ENCODE assay signal across 9 cellular contexts in genomic region chr5:143101740-143102386, GRCh38.
A peak's percentile ranks its signal among the peaks of the same experiment; 100 is the strongest.
DNase-seq lines count a peak whose midpoint lies in the region; ATAC-seq lines count a peak whose summit lies in the region.
"Had no signal": no experiment of that assay in that cellular context is flagged by ENCODE, and none has a peak within 500 bp of the region (broad histone marks: within the 10 kb centered on the region; RNA-seq: fewer than 3 reads in every experiment).

No MANE protein-coding gene starts in this region.

- no peak overlapping the region for H3K23ac ChIP-seq in mesenchymal stem cell (ENCODE audit: low read length in 2 of 2)

- H3K9me3 Mint-ChIP-seq in activated CD4-positive, alpha-beta T cell treated with anti-CD3 and anti-CD28 coated beads, Interleukin-2, amount 10 ng/mL, durations not matched to agents 24 days and 14 days, result no peaks in the 10 kb centered on the region
- H3K9me3 Mint-ChIP-seq in activated T-helper 17 cell treated with anti-CD3 and anti-CD28 coated beads, Interleukin-2, amount 50 U/mL, for 72 hours, result no peaks in the 10 kb centered on the region
- peaks cover 0 to 4% of the 10 kb centered on the region in 2 donors for H3K9me3 Mint-ChIP-seq in stimulated activated naive CD8-positive, alpha-beta T cell treated with anti-CD3 and anti-CD28 coated beads, Interleukin-15, amount 100 ng/mL, for 72 hours

- H3K4me2 ChIP-seq in mesenchymal stem cell (ENCODE audit: low read length, poor library complexity, severe bottlenecking), result no peak overlapping the region

- H2BK120ac ChIP-seq in mesenchymal stem cell (ENCODE audit: low read depth, low read length), result no peak overlapping the region

- H4K8ac ChIP-seq in mesenchymal stem cell (ENCODE audit: low read length), result peak overlapping the region; percentile 19

- H3K9me3 ChIP-seq in mesenchymal stem cell (ENCODE audit: control insufficient read depth, low read length), result no peaks in the 10 kb centered on the region

- H3K27me3 ChIP-seq in mesenchymal stem cell (ENCODE audit: control insufficient read depth in 1 of 2, insufficient read depth in 1 of 2, low read length in 2 of 2), result no peaks in the 10 kb centered on the region

- peak overlapping the region; percentile 92 for H3K27ac Mint-ChIP-seq in activated CD4-positive, alpha-beta T cell treated with anti-CD3 and anti-CD28 coated beads, Interleukin-2, amount 10 ng/mL, durations not matched to agents 24 days and 14 days
- peak overlapping the region; percentile 77 for H3K27ac Mint-ChIP-seq in activated T-helper 17 cell treated with anti-CD3 and anti-CD28 coated beads, Interleukin-2, amount 50 U/mL, for 72 hours
- peak overlapping the region; percentile 91 to 95 for H3K27ac Mint-ChIP-seq in stimulated activated naive CD8-positive, alpha-beta T cell treated with anti-CD3 and anti-CD28 coated beads, Interleukin-15, amount 100 ng/mL, for 72 hours

- H3K79me1 ChIP-seq in mesenchymal stem cell (replicated peaks; ENCODE audit: low read length, poor library complexity, severe bottlenecking), result no peaks in the 10 kb centered on the region

- no peak overlapping the region for H3K18ac ChIP-seq in mesenchymal stem cell (ENCODE audit: low read depth in 1 of 2, low read length in 2 of 2)

- H4K91ac ChIP-seq in mesenchymal stem cell (ENCODE audit: low read length), result no peak overlapping the region

- peaks cover 8% of the 10 kb centered on the region for H3K36me3 Mint-ChIP-seq in activated CD4-positive, alpha-beta T cell treated with anti-CD3 and anti-CD28 coated beads, Interleukin-2, amount 10 ng/mL, durations not matched to agents 24 days and 14 days (ENCODE audit: low read depth)
- no peaks in the 10 kb centered on the region for H3K36me3 Mint-ChIP-seq in activated T-helper 17 cell treated with anti-CD3 and anti-CD28 coated beads, Interleukin-2, amount 50 U/mL, for 72 hours (ENCODE audit: low read depth)

- no peak overlapping the region for H3K27ac ChIP-seq in mesenchymal stem cell (ENCODE audit: low read length, poor library complexity, severe bottlenecking)

- H3K4me1 Mint-ChIP-seq in activated CD4-positive, alpha-beta T cell treated with anti-CD3 and anti-CD28 coated beads, Interleukin-2, amount 10 ng/mL, durations not matched to agents 24 days and 14 days, result peaks cover 48% of the 10 kb centered on the region
- peaks cover 17% of the 10 kb centered on the region for H3K4me1 Mint-ChIP-seq in activated T-helper 17 cell treated with anti-CD3 and anti-CD28 coated beads, Interleukin-2, amount 50 U/mL, for 72 hours
- peaks cover 44% of the 10 kb centered on the region for H3K4me1 Mint-ChIP-seq in stimulated activated naive CD8-positive, alpha-beta T cell treated with anti-CD3 and anti-CD28 coated beads, Interleukin-15, amount 100 ng/mL, for 72 hours

- H2BK5ac ChIP-seq in mesenchymal stem cell (ENCODE audit: low read depth, low read length, poor library complexity, severe bottlenecking), result no peak overlapping the region

- no peak overlapping the region for H2BK15ac ChIP-seq in mesenchymal stem cell (ENCODE audit: low read depth, poor library complexity, severe bottlenecking)

- no peaks in the 10 kb centered on the region for H3K36me3 ChIP-seq in mesenchymal stem cell (ENCODE audit: control insufficient read depth in 1 of 2, insufficient read depth in 2 of 2, low read depth in 1 of 2, low read length in 2 of 2)

- peak; percentile 64 for DNase-seq in activated CD4-positive, alpha-beta T cell treated with anti-CD3 and anti-CD28 coated beads, Interleukin-2, amount 10 ng/mL, durations not matched to agents 24 days and 14 days
- DNase-seq in activated CD4-positive, alpha-beta T cell treated with anti-CD3 and anti-CD28 coated beads, Interleukin-2, amount 50 U/mL, for 4 hours, result no peak
- DNase-seq in mesenchymal stem cell (no peak), DMS53 (lab: John Stamatoyannopoulos, UW) (no peak), NK-92 (lab: John Stamatoyannopoulos, UW; ENCODE audit: unreplicated experiment) (no peak)
- DNase-seq in stimulated activated naive CD8-positive, alpha-beta T cell treated with anti-CD3 and anti-CD28 coated beads, Interleukin-15, amount 100 ng/mL, for 72 hours, result peak in 1 of 2 donors; percentile 43
- DNase-seq: cerebellar nuclear complex had no signal

- no peak overlapping the region for H2AK5ac ChIP-seq in mesenchymal stem cell (ENCODE audit: low read length, severe bottlenecking)

- no peak overlapping the region for H3K4ac ChIP-seq in mesenchymal stem cell (ENCODE audit: low read depth in 1 of 2, low read length in 2 of 2)

- H2BK12ac ChIP-seq in mesenchymal stem cell (ENCODE audit: low read length in 2 of 2), result no peak overlapping the region

- H3K4me1 ChIP-seq in mesenchymal stem cell (ENCODE audit: control insufficient read depth, insufficient read depth, low read depth, low read length), result peaks cover 2% of the 10 kb centered on the region

- intact Hi-C loops in activated CD4-positive, alpha-beta T cell treated with anti-CD3 and anti-CD28 coated beads, Interleukin-2, amount 10 ng/mL, durations not matched to agents 24 days and 14 days (cut with micrococcal nuclease), result loop anchor here (1.0 to 5.0 kb wide), 11 partner anchors 12 to 725 kb away; no protein-coding TSS in a partner anchor

- no peak overlapping the region for H3K14ac ChIP-seq in mesenchymal stem cell (ENCODE audit: low read length in 2 of 2)

- H3K27me3 Mint-ChIP-seq in activated CD4-positive, alpha-beta T cell treated with anti-CD3 and anti-CD28 coated beads, Interleukin-2, amount 10 ng/mL, durations not matched to agents 24 days and 14 days, result no peaks in the 10 kb centered on the region
- H3K27me3 Mint-ChIP-seq in activated T-helper 17 cell treated with anti-CD3 and anti-CD28 coated beads, Interleukin-2, amount 50 U/mL, for 72 hours, result no peaks in the 10 kb centered on the region
- H3K27me3 Mint-ChIP-seq in stimulated activated naive CD8-positive, alpha-beta T cell treated with anti-CD3 and anti-CD28 coated beads, Interleukin-15, amount 100 ng/mL, for 72 hours, result no peaks in the 10 kb centered on the region

- H2AFZ ChIP-seq in mesenchymal stem cell (ENCODE audit: low read depth, low read length), result no peak overlapping the region

- H3K9ac ChIP-seq in mesenchymal stem cell (ENCODE audit: low read length), result peak overlapping the region; percentile 12

- peak; percentile 90 for ATAC-seq in activated T-helper 17 cell treated with anti-CD3 and anti-CD28 coated beads, Interleukin-2, amount 50 U/mL, for 72 hours (replicated peaks)
- peak; percentile 94 for ATAC-seq in stimulated activated naive CD8-positive, alpha-beta T cell treated with anti-CD3 and anti-CD28 coated beads, Interleukin-15, amount 100 ng/mL, for 72 hours
- no peak for ATAC-seq in HG03175 (IDR thresholded peaks at IDR 0.05; ENCODE audit: unreplicated experiment)

- H3K4me3 ChIP-seq in mesenchymal stem cell (ENCODE audit: insufficient read depth in 1 of 2, low read depth in 1 of 2, low read length in 2 of 2), result no peak overlapping the region

- H3K4me3 Mint-ChIP-seq in activated CD4-positive, alpha-beta T cell treated with anti-CD3 and anti-CD28 coated beads, Interleukin-2, amount 10 ng/mL, durations not matched to agents 24 days and 14 days, result peak overlapping the region; percentile 58
- peak overlapping the region; percentile 60 for H3K4me3 Mint-ChIP-seq in activated T-helper 17 cell treated with anti-CD3 and anti-CD28 coated beads, Interleukin-2, amount 50 U/mL, for 72 hours
- H3K4me3 Mint-ChIP-seq in stimulated activated naive CD8-positive, alpha-beta T cell treated with anti-CD3 and anti-CD28 coated beads, Interleukin-15, amount 100 ng/mL, for 72 hours, result peak overlapping the region; percentile 48 to 64

- 90% methylated on average over 7 of the region's 7 CpGs for WGBS in mesenchymal stem cell
